Comparison of ENCODE assay signal across 8 cellular contexts in genomic region chr10:19629559-19629958, GRCh38.
DNase-seq lines count a peak whose midpoint lies in the region; ATAC-seq and TF ChIP-seq lines count a peak whose summit lies in the region.
"Had no signal": no experiment of that assay in that cellular context is flagged by ENCODE, and none has a peak within 500 bp of the region (broad histone marks: within the 10 kb centered on the region; RNA-seq: fewer than 3 reads in every experiment).

No MANE protein-coding gene starts in this region.

- no peak overlapping the region for H3K4me2 ChIP-seq in SK-N-SH

- no peak for TF ChIP-seq RAD21 in SK-N-SH (IDR thresholded peaks at IDR 0.05; ENCODE audit: low read length)

- no peak overlapping the region for H3K27ac Mint-ChIP-seq in nephron progenitor cell
- H3K27ac Mint-ChIP-seq: activated CD8-positive, alpha-beta memory T cell treated with anti-CD3 and anti-CD28 coated beads, Interleukin-2, amount 10 ng/mL, durations not matched to agents 7 days and 5 days had no signal

- H3K27me3 Mint-ChIP-seq in nephron progenitor cell (ENCODE audit: low read depth, poor library complexity), result no peaks in the 10 kb centered on the region
- H3K27me3 Mint-ChIP-seq: activated CD8-positive, alpha-beta memory T cell treated with anti-CD3 and anti-CD28 coated beads, Interleukin-2, amount 10 ng/mL, durations not matched to agents 7 days and 5 days had no signal

- H3K9me3 ChIP-seq in SK-N-SH (no peaks in the 10 kb centered on the region), vagina (no peaks in the 10 kb centered on the region)

- DNase-seq in SK-N-SH (no peak), globus pallidus (ENCODE audit: low spot score) (peak; percentile 72), nephron progenitor cell (peak; percentile 4), vagina (ENCODE audit: extremely low spot score in 2 of 2) (peak in 1 of 2 donors; percentile 89)
- DNase-seq in stimulated activated CD4-positive, alpha-beta T cell treated with anti-CD3 and anti-CD28 coated beads, Interleukin-2, amount 100 ng/mL, for 24 hours, result no peak
- DNase-seq: activated CD8-positive, alpha-beta memory T cell treated with anti-CD3 and anti-CD28 coated beads, Interleukin-2, amount 10 ng/mL, durations not matched to agents 7 days and 5 days had no signal

- H3K4me3 ChIP-seq in SK-N-SH (ENCODE audit: low read depth in 2 of 2, low read length in 1 of 2), result no peak overlapping the region
- no peak overlapping the region for H3K4me3 ChIP-seq in vagina

- intact Hi-C loops in vagina (cut with DNase I), result no loop called here

- H4K20me1 ChIP-seq in SK-N-SH (ENCODE audit: insufficient read depth), result no peaks in the 10 kb centered on the region

- H3K4me3 Mint-ChIP-seq in nephron progenitor cell, result no peak overlapping the region
- H3K4me3 Mint-ChIP-seq: activated CD8-positive, alpha-beta memory T cell treated with anti-CD3 and anti-CD28 coated beads, Interleukin-2, amount 10 ng/mL, durations not matched to agents 7 days and 5 days had no signal

- CTCF ChIA-PET in SK-N-SH (lab: Yijun Ruan, JAX), result no interaction called here

- no peaks in the 10 kb centered on the region for H3K36me3 Mint-ChIP-seq in nephron progenitor cell (ENCODE audit: low read depth)
- H3K36me3 Mint-ChIP-seq: activated CD8-positive, alpha-beta memory T cell treated with anti-CD3 and anti-CD28 coated beads, Interleukin-2, amount 10 ng/mL, durations not matched to agents 7 days and 5 days had no signal

- ATAC-seq in GM18870 (IDR thresholded peaks at IDR 0.05; ENCODE audit: unreplicated experiment) (no peak), HG03159 (IDR thresholded peaks at IDR 0.05; ENCODE audit: unreplicated experiment) (no peak)
- ATAC-seq: activated CD8-positive, alpha-beta memory T cell treated with anti-CD3 and anti-CD28 coated beads, Interleukin-2, amount 10 ng/mL, durations not matched to agents 7 days and 5 days had no signal

- H3K4me1 Mint-ChIP-seq in nephron progenitor cell, result peaks cover 15% of the 10 kb centered on the region
- H3K4me1 Mint-ChIP-seq: activated CD8-positive, alpha-beta memory T cell treated with anti-CD3 and anti-CD28 coated beads, Interleukin-2, amount 10 ng/mL, durations not matched to agents 7 days and 5 days had no signal

- no peaks in the 10 kb centered on the region for H3K79me2 ChIP-seq in SK-N-SH (ENCODE audit: insufficient read depth)

- TF ChIP-seq CTCF in SK-N-SH (IDR thresholded peaks at IDR 0.05) (no peak), nephron progenitor cell (IDR thresholded peaks at IDR 0.05) (no peak), vagina (IDR thresholded peaks at IDR 0.05) (no peak)

- WGBS in SK-N-SH (ENCODE audit: low lambda C conversion rate), result 84% methylated on average over 6 of the region's 6 CpGs

- H2AFZ ChIP-seq in SK-N-SH (ENCODE audit: low read depth), result 0 out of 2 replicates have a peak overlapping the region, but pooled peaks have one; percentile 18

- H3K36me3 ChIP-seq in SK-N-SH (replicated peaks in 1 of 2; ENCODE audit: control insufficient read depth in 1 of 2, insufficient read depth in 2 of 2, low read length in 1 of 2), result no peaks in the 10 kb centered on the region
- no peaks in the 10 kb centered on the region for H3K36me3 ChIP-seq in vagina

- no peak overlapping the region for H3K27ac ChIP-seq in SK-N-SH (ENCODE audit: low read depth in 2 of 2, low read length in 1 of 2)
- H3K27ac ChIP-seq in vagina, result peak overlapping the region; percentile 31

- no peaks in the 10 kb centered on the region for H3F3A ChIP-seq in SK-N-SH (replicated peaks; ENCODE audit: insufficient read depth)

- H3K9ac ChIP-seq in SK-N-SH, result no peak overlapping the region

- POLR2A ChIA-PET in SK-N-SH (lab: Yijun Ruan, JAX), result no interaction called here

- no peak for TF ChIP-seq EP300 in SK-N-SH (IDR thresholded peaks at IDR 0.05; ENCODE audit: borderline replicate concordance in 1 of 2, low read depth in 1 of 2, low read length in 1 of 2)

- H3K9me2 ChIP-seq in SK-N-SH, result no peaks in the 10 kb centered on the region

- H3K4me1 ChIP-seq in SK-N-SH (ENCODE audit: control insufficient read depth in 1 of 2, insufficient read depth in 2 of 2, low read depth in 1 of 2, low read length in 1 of 2), result no peaks in the 10 kb centered on the region
- no peaks in the 10 kb centered on the region for H3K4me1 ChIP-seq in vagina

- no peaks in the 10 kb centered on the region for H3K27me3 ChIP-seq in SK-N-SH (ENCODE audit: insufficient read depth)
- H3K27me3 ChIP-seq in vagina, result no peaks in the 10 kb centered on the region

- TF ChIP-seq POLR2A in vagina (IDR thresholded peaks at IDR 0.05), result no peak

- H3K9me3 Mint-ChIP-seq in nephron progenitor cell, result no peaks in the 10 kb centered on the region

TF ChIP-seq in SK-N-SH, 30 proteins besides CTCF, POLR2A, EP300 and RAD21:
- TF ChIP-seq FOXJ3 (CRISPR knock-in tag; IDR thresholded peaks at IDR 0.05) (no peak), MXI1 (IDR thresholded peaks at IDR 0.05; ENCODE audit: low read depth, low read length) (no peak), POLR2AphosphoS5 (IDR thresholded peaks at IDR 0.05; ENCODE audit: low read depth, low read length) (no peak)

Comparison
In these comparisons a context has a peak if more than half of its experiments do, and no peak if none do; other contexts are left out.
1. DNase-seq: peak in globus pallidus (single experiment) and nephron progenitor cell (single experiment); none in SK-N-SH (single experiment) and stimulated activated CD4-positive, alpha-beta T cell treated with anti-CD3 and anti-CD28 coated beads, Interleukin-2, amount 100 ng/mL, for 24 hours (0 of 2).